Comparison of ENCODE assay signal across 3 cellular contexts in the genomic region with DNA sequence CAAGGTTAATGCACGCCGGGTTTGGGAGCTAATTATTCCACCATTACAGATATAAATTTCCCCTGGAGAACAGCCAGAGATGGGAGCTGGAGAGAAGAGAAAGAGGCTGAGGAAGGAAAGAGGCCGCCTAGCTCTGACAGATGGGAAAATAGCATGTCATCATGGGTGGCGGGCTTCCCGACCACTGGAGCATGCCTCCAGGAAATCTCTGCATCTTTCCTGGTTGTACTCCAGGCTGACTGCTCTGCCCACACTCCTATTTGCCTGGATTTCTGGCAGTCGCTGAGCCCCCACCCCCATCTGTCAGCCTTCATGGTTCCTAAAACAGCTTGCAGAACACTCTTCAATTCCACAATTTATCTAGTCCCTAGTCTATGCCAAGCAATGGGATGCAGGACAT.
TF ChIP-seq lines count a peak whose summit lies in the region.

No MANE protein-coding gene starts in this region.

TF ChIP-seq in SK-N-SH, 30 proteins besides CTCF, POLR2A, EP300 and RAD21 (continued from another document):
- TF ChIP-seq, protein P1, sequence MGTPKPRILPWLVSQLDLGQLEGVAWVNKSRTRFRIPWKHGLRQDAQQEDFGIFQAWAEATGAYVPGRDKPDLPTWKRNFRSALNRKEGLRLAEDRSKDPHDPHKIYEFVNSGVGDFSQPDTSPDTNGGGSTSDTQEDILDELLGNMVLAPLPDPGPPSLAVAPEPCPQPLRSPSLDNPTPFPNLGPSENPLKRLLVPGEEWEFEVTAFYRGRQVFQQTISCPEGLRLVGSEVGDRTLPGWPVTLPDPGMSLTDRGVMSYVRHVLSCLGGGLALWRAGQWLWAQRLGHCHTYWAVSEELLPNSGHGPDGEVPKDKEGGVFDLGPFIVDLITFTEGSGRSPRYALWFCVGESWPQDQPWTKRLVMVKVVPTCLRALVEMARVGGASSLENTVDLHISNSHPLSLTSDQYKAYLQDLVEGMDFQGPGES (IDR thresholded peaks at IDR 0.05; ENCODE audit: low read depth, low read length), result no peak
- TF ChIP-seq ELF1 (IDR thresholded peaks at IDR 0.05) (no peak), NFIC (IDR thresholded peaks at IDR 0.05; ENCODE audit: borderline replicate concordance) (no peak), FOXM1 (IDR thresholded peaks at IDR 0.05; ENCODE audit: low read depth) (no peak), CHD2 (IDR thresholded peaks at IDR 0.05; ENCODE audit: low read length, partially characterized antibody) (no peak), RCOR1 (IDR thresholded peaks at IDR 0.05; ENCODE audit: low read length) (no peak), TCF12 (IDR thresholded peaks at IDR 0.05) (no peak), TEAD4 (IDR thresholded peaks at IDR 0.05; ENCODE audit: borderline replicate concordance, insufficient read depth) (no peak), MAX (IDR thresholded peaks at IDR 0.05; ENCODE audit: low read depth) (no peak), EZH2phosphoT487 (IDR thresholded peaks at IDR 0.05; ENCODE audit: borderline replicate concordance, low read depth) (no peak), RFX5 (IDR thresholded peaks at IDR 0.05; ENCODE audit: low read length) (no peak), RXRA (IDR thresholded peaks at IDR 0.05; ENCODE audit: borderline replicate concordance, low read depth) (no peak), USF1 (IDR thresholded peaks at IDR 0.05; ENCODE audit: borderline replicate concordance, low read depth) (no peak)

TF ChIP-seq in SK-N-SH treated with all-trans-retinoic acid at 6 μM for 48 hours, 23 proteins besides CTCF, POLR2A, EP300 and RAD21 (continued from another document):
- no peak for TF ChIP-seq RARB (CRISPR knock-in tag; IDR thresholded peaks at IDR 0.05)
- no peak for TF ChIP-seq ARNTL (CRISPR knock-in tag; IDR thresholded peaks at IDR 0.05; ENCODE audit: borderline replicate concordance, low read depth)
- no peak for TF ChIP-seq ZFP30 (CRISPR knock-in tag; IDR thresholded peaks at IDR 0.05)
- TF ChIP-seq, protein P2, sequence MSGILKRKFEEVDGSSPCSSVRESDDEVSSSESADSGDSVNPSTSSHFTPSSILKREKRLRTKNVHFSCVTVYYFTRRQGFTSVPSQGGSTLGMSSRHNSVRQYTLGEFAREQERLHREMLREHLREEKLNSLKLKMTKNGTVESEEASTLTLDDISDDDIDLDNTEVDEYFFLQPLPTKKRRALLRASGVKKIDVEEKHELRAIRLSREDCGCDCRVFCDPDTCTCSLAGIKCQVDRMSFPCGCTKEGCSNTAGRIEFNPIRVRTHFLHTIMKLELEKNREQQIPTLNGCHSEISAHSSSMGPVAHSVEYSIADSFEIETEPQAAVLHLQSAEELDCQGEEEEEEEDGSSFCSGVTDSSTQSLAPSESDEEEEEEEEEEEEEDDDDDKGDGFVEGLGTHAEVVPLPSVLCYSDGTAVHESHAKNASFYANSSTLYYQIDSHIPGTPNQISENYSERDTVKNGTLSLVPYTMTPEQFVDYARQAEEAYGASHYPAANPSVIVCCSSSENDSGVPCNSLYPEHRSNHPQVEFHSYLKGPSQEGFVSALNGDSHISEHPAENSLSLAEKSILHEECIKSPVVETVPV (CRISPR knock-in tag; IDR thresholded peaks at IDR 0.05), result no peak
- no peak for TF ChIP-seq ZNF8 (CRISPR knock-in tag; IDR thresholded peaks at IDR 0.05)
- TF ChIP-seq POU6F1 (CRISPR knock-in tag; IDR thresholded peaks at IDR 0.05; ENCODE audit: borderline replicate concordance, low read depth), result no peak
- TF ChIP-seq CSDC2 (CRISPR knock-in tag; IDR thresholded peaks at IDR 0.05), result no peak
- no peak for TF ChIP-seq ZNF565 (CRISPR knock-in tag; conservative IDR thresholded peaks at IDR 0.05; ENCODE audit: low read depth)

TF ChIP-seq in H1, 55 proteins besides CTCF, POLR2A, EP300 and RAD21 (continued from another document):
- TF ChIP-seq, protein P3, sequence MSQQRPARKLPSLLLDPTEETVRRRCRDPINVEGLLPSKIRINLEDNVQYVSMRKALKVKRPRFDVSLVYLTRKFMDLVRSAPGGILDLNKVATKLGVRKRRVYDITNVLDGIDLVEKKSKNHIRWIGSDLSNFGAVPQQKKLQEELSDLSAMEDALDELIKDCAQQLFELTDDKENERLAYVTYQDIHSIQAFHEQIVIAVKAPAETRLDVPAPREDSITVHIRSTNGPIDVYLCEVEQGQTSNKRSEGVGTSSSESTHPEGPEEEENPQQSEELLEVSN (IDR thresholded peaks at IDR 0.05), result no peak
- TF ChIP-seq KDM4A (IDR thresholded peaks at IDR 0.05; ENCODE audit: low read depth, low read length, severe bottlenecking), result no peak
- TF ChIP-seq SUZ12 (IDR thresholded peaks at IDR 0.05; ENCODE audit: low read length), result no peak
- no peak for TF ChIP-seq SP4 (IDR thresholded peaks at IDR 0.05; ENCODE audit: low read length)
- TF ChIP-seq ATF2 (IDR thresholded peaks at IDR 0.05; ENCODE audit: low read length), result no peak
- TF ChIP-seq CTBP2 (IDR thresholded peaks at IDR 0.05; ENCODE audit: borderline replicate concordance, insufficient read depth, insufficient read length, low read length), result no peak
- no peak for TF ChIP-seq SIRT6 (IDR thresholded peaks at IDR 0.05; ENCODE audit: low read length)
- no peak for TF ChIP-seq FOSL1 (IDR thresholded peaks at IDR 0.05; ENCODE audit: insufficient read depth, low read depth, low read length)
- no peak for TF ChIP-seq CHD1 (IDR thresholded peaks at IDR 0.05; ENCODE audit: low read depth, low read length)
- TF ChIP-seq RBBP5 (IDR thresholded peaks at IDR 0.05; ENCODE audit: borderline replicate concordance, low read depth, low read length), result no peak
- no peak for TF ChIP-seq TCF12 (IDR thresholded peaks at IDR 0.05; ENCODE audit: low read depth, low read length)
